ENCODE assay signal across 2 cellular contexts in genomic region chr2:96885432-96886137, GRCh38.
TF ChIP-seq lines count a peak whose summit lies in the region.

No MANE protein-coding gene starts in this region.

TF ChIP-seq in IMR-90, 13 proteins besides CTCF, POLR2A, EP300 and RAD21:
- no peak for TF ChIP-seq USF2 (IDR thresholded peaks at IDR 0.05; ENCODE audit: low read depth, low read length)
- TF ChIP-seq CHD1 (IDR thresholded peaks at IDR 0.05; ENCODE audit: low read depth, low read length): no peak
- no peak for TF ChIP-seq BHLHE40 (IDR thresholded peaks at IDR 0.05; ENCODE audit: low read depth, low read length)

TF ChIP-seq in H1, 55 proteins besides CTCF, POLR2A, EP300 and RAD21:
- TF ChIP-seq BCL11A (IDR thresholded peaks at IDR 0.05; ENCODE audit: low read depth in 2 of 2, low read length in 2 of 2) (no peak), KDM4A (IDR thresholded peaks at IDR 0.05; ENCODE audit: low read depth, low read length, severe bottlenecking) (no peak), TAF7 (optimal IDR thresholded peaks at IDR 0.05; ENCODE audit: borderline replicate concordance, low read depth, low read length) (no peak)
